Comparison of ENCODE assay signal across 12 cellular contexts in genomic region chr22:19036523-19037273, GRCh38.
DNase-seq lines count a peak whose midpoint lies in the region; ATAC-seq and TF ChIP-seq lines count a peak whose summit lies in the region.
"Had no signal": no experiment of that assay in that cellular context is flagged by ENCODE, and none has a peak within 500 bp of the region (broad histone marks: within the 10 kb centered on the region; RNA-seq: fewer than 3 reads in every experiment).

No MANE protein-coding gene starts in this region.

- H3K4me1 Mint-ChIP-seq in stimulated activated naive B cell treated with anti-CD40 and anti-IgM and Interleukin-4, amounts not matched to agents 10 μg/mL and 1 μg/mL and 100 μg/mL, for 72 hours: no peaks in the 10 kb centered on the region

- H3K27ac Mint-ChIP-seq in stimulated activated naive B cell treated with anti-CD40 and anti-IgM and Interleukin-4, amounts not matched to agents 10 μg/mL and 1 μg/mL and 100 μg/mL, for 72 hours: no peak overlapping the region

- DNase-seq in AG20443 (ENCODE audit: low spot score) (peak; percentile 22), HCT116 (ENCODE audit: low read depth, low spot score) (no peak), astrocyte of the spinal cord (ENCODE audit: low read depth, low spot score) (no peak), kidney tubule cell (ENCODE audit: low spot score) (peak; percentile 12), NCI-H2081 treated with DMSO at 0.1 percent for 48 hours (lab: John Stamatoyannopoulos, UW) (no peak), NCI-H2107 treated with DMSO at 0.1 percent for 48 hours (lab: John Stamatoyannopoulos, UW; ENCODE audit: unreplicated experiment) (no peak)
- no peak for DNase-seq in stimulated activated naive B cell treated with anti-CD40 and anti-IgM and Interleukin-4, amounts not matched to agents 10 μg/mL and 1 μg/mL and 100 μg/mL, for 72 hours
- DNase-seq: NCI-H2081 had no signal

- no peaks in the 10 kb centered on the region for H3K27me3 ChIP-seq in HCT116 (ENCODE audit: insufficient read depth, low read length)
- H3K27me3 ChIP-seq: right atrium auricular region had no signal

- H3K4me1 ChIP-seq in HCT116 (ENCODE audit: control insufficient read depth in 1 of 2, insufficient read depth in 2 of 2, low read length in 2 of 2): no peaks in the 10 kb centered on the region
- H3K4me1 ChIP-seq: right atrium auricular region had no signal

- no TSS peak for BruUV-seq in HCT116 (replicated peaks; lab: Mats Ljungman, UMichigan)

- TF ChIP-seq CTCF in HCT116 (IDR thresholded peaks at IDR 0.05 in 2 of 3, conservative IDR thresholded peaks at IDR 0.05 in 1 of 3; ENCODE audit: borderline replicate concordance in 1 of 3, insufficient read depth in 1 of 3, low read depth in 2 of 3, low read length in 2 of 3) (0 out of 6 replicates have a peak, but pooled peaks of 1 of the 3 experiments have one; percentile 12), astrocyte of the spinal cord (IDR thresholded peaks at IDR 0.05; ENCODE audit: low read depth, low read length) (peak; percentile 16)

- TF ChIP-seq POLR2A in HCT116 (IDR thresholded peaks at IDR 0.05; ENCODE audit: borderline replicate concordance, extremely low read depth, insufficient read depth, insufficient read length): no peak

- POLR2A ChIA-PET in HCT116 (lab: Charles Lee): no interaction called here

- no peak overlapping the region for H2AFZ ChIP-seq in HCT116 (ENCODE audit: low read depth, low read length, poor library complexity, severe bottlenecking)

- H3K27me3 Mint-ChIP-seq in stimulated activated naive B cell treated with anti-CD40 and anti-IgM and Interleukin-4, amounts not matched to agents 10 μg/mL and 1 μg/mL and 100 μg/mL, for 72 hours: no peaks in the 10 kb centered on the region

- RAD21 ChIA-PET in HCT116 (lab: Charles Lee; ENCODE audit: low non-redundant PET in 1 of 2, low total read pairs in 2 of 2, uncharacterized antibody in 2 of 2, unreplicated experiment in 2 of 2): no interaction called here

- CTCF ChIA-PET in HCT116 (lab: Charles Lee): interaction anchor here (0.9 kb wide), 1 partner anchor 593 kb away, joined by 3 read pairs; no protein-coding TSS in a partner anchor

- no peak overlapping the region for H3K4me2 ChIP-seq in HCT116 (ENCODE audit: low read length)

- H3K4me3 ChIP-seq in HCT116 (replicated peaks in 1 of 2; ENCODE audit: low read depth in 1 of 2, low read length in 2 of 2): no peak overlapping the region
- H3K4me3 ChIP-seq in astrocyte of the spinal cord (ENCODE audit: low read depth, low read length): no peak overlapping the region
- H3K4me3 ChIP-seq: mucosa of descending colon, right atrium auricular region had no signal

- no peak overlapping the region for H3K9ac ChIP-seq in HCT116 (ENCODE audit: low read length)

- H3K79me2 ChIP-seq in HCT116 (ENCODE audit: insufficient read depth, low read length): no peaks in the 10 kb centered on the region

- no peak overlapping the region for H3K4me3 Mint-ChIP-seq in stimulated activated naive B cell treated with anti-CD40 and anti-IgM and Interleukin-4, amounts not matched to agents 10 μg/mL and 1 μg/mL and 100 μg/mL, for 72 hours

- ATAC-seq in HCT116 (peak; percentile 53), GM18868 (IDR thresholded peaks at IDR 0.05; ENCODE audit: unreplicated experiment) (no peak)
- no peak for ATAC-seq in stimulated activated naive B cell treated with anti-CD40 and anti-IgM and Interleukin-4, amounts not matched to agents 10 μg/mL and 1 μg/mL and 100 μg/mL, for 72 hours (replicated peaks)
- ATAC-seq: activated CD4-positive, CD25-positive, alpha-beta regulatory T cell treated with anti-CD3 and anti-CD28 coated beads, Interleukin-2, amount 50 U/mL, for 24 hours had no signal

- H3K9me3 ChIP-seq in HCT116 (ENCODE audit: control insufficient read depth in 1 of 2, insufficient read depth in 1 of 2, low read depth in 1 of 2, low read length in 2 of 2): no peaks in the 10 kb centered on the region
- H3K9me3 ChIP-seq: mucosa of descending colon, right atrium auricular region had no signal

- no peak overlapping the region for H3K27ac ChIP-seq in HCT116 (ENCODE audit: low read depth, low read length)
- H3K27ac ChIP-seq: right atrium auricular region had no signal

- H3K36me3 Mint-ChIP-seq in stimulated activated naive B cell treated with anti-CD40 and anti-IgM and Interleukin-4, amounts not matched to agents 10 μg/mL and 1 μg/mL and 100 μg/mL, for 72 hours: peaks cover 26% of the 10 kb centered on the region in 2 donors

- H3K9me3 Mint-ChIP-seq in stimulated activated naive B cell treated with anti-CD40 and anti-IgM and Interleukin-4, amounts not matched to agents 10 μg/mL and 1 μg/mL and 100 μg/mL, for 72 hours: no peaks in the 10 kb centered on the region

- no peaks in the 10 kb centered on the region for H4K20me1 ChIP-seq in HCT116 (ENCODE audit: insufficient read depth)

- peak; percentile 28; the same call in 1 of the 2 replicates for TF ChIP-seq RAD21 in HCT116 (IDR thresholded peaks at IDR 0.05; ENCODE audit: low read depth)

- H3K36me3 ChIP-seq in HCT116 (ENCODE audit: control insufficient read depth in 1 of 2, insufficient read depth in 2 of 2, low read length in 2 of 2): no peaks in the 10 kb centered on the region

- in situ Hi-C loops in astrocyte of the spinal cord (cut with HindIII; ENCODE audit: low sequenced_read_pairs): no loop called here

- no peaks in the 10 kb centered on the region for H3K9me2 ChIP-seq in HCT116 (ENCODE audit: insufficient read depth)

- intact Hi-C loops in HCT116 (cut with micrococcal nuclease): no loop called here

TF ChIP-seq in HCT116, 20 proteins besides CTCF, POLR2A, EP300 and RAD21:
- TF ChIP-seq EZH2 (IDR thresholded peaks at IDR 0.05) (no peak), EZH2phosphoT487 (IDR thresholded peaks at IDR 0.05; ENCODE audit: borderline replicate concordance) (no peak), CEBPB (IDR thresholded peaks at IDR 0.05; ENCODE audit: low read depth) (no peak), EGR1 (IDR thresholded peaks at IDR 0.05; ENCODE audit: low read depth) (no peak), ZFX (IDR thresholded peaks at IDR 0.05) (no peak), TCF7L2 (IDR thresholded peaks at IDR 0.05; ENCODE audit: borderline replicate concordance, extremely low read depth, insufficient read depth, insufficient read length) (no peak), YY1 (IDR thresholded peaks at IDR 0.05; ENCODE audit: extremely low read depth, insufficient replicate concordance, low read depth, low read length) (no peak), ELF1 (IDR thresholded peaks at IDR 0.05; ENCODE audit: borderline replicate concordance, low read depth) (no peak), POLR2AphosphoS5 (IDR thresholded peaks at IDR 0.05; ENCODE audit: low read depth, low read length) (no peak), FOSL1 (IDR thresholded peaks at IDR 0.05; ENCODE audit: low read depth) (no peak)
- TF ChIP-seq, protein P1, sequence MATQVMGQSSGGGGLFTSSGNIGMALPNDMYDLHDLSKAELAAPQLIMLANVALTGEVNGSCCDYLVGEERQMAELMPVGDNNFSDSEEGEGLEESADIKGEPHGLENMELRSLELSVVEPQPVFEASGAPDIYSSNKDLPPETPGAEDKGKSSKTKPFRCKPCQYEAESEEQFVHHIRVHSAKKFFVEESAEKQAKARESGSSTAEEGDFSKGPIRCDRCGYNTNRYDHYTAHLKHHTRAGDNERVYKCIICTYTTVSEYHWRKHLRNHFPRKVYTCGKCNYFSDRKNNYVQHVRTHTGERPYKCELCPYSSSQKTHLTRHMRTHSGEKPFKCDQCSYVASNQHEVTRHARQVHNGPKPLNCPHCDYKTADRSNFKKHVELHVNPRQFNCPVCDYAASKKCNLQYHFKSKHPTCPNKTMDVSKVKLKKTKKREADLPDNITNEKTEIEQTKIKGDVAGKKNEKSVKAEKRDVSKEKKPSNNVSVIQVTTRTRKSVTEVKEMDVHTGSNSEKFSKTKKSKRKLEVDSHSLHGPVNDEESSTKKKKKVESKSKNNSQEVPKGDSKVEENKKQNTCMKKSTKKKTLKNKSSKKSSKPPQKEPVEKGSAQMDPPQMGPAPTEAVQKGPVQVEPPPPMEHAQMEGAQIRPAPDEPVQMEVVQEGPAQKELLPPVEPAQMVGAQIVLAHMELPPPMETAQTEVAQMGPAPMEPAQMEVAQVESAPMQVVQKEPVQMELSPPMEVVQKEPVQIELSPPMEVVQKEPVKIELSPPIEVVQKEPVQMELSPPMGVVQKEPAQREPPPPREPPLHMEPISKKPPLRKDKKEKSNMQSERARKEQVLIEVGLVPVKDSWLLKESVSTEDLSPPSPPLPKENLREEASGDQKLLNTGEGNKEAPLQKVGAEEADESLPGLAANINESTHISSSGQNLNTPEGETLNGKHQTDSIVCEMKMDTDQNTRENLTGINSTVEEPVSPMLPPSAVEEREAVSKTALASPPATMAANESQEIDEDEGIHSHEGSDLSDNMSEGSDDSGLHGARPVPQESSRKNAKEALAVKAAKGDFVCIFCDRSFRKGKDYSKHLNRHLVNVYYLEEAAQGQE (IDR thresholded peaks at IDR 0.05; ENCODE audit: low read depth): no peak
- TF ChIP-seq, protein P2, sequence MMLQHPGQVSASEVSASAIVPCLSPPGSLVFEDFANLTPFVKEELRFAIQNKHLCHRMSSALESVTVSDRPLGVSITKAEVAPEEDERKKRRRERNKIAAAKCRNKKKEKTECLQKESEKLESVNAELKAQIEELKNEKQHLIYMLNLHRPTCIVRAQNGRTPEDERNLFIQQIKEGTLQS (IDR thresholded peaks at IDR 0.05): no peak

Comparison
In these comparisons a context has a peak if more than half of its experiments do, and no peak if none do; other contexts are left out.
1. DNase-seq: peak in AG20443 (single experiment) and kidney tubule cell (single experiment); none in HCT116 (single experiment), astrocyte of the spinal cord (single experiment), NCI-H2081 treated with DMSO at 0.1 percent for 48 hours (single experiment), NCI-H2107 treated with DMSO at 0.1 percent for 48 hours (single experiment) and stimulated activated naive B cell treated with anti-CD40 and anti-IgM and Interleukin-4, amounts not matched to agents 10 μg/mL and 1 μg/mL and 100 μg/mL, for 72 hours (single experiment).